2 cellular contexts compared by ENCODE assay signal in genomic region chr6:32242318-32242813, GRCh38.
TF ChIP-seq lines count a peak whose summit lies in the region.

No MANE protein-coding gene starts in this region.

TF ChIP-seq in HEK293, 187 proteins besides CTCF, POLR2A, EP300 and RAD21:
- TF ChIP-seq ZBTB26 (tag by site-specific recombination; optimal IDR thresholded peaks at IDR 0.05) (peak; percentile 10), ZNF366 (tag by site-specific recombination; conservative IDR thresholded peaks at IDR 0.05) (peak; percentile 98)

TF ChIP-seq in K562, 482 proteins besides CTCF, POLR2A, EP300 and RAD21:
- peak; percentile 80 for TF ChIP-seq ZNF512 (tag; IDR thresholded peaks at IDR 0.05)
